1 cellular context compared by ENCODE assay signal in the genomic region with DNA sequence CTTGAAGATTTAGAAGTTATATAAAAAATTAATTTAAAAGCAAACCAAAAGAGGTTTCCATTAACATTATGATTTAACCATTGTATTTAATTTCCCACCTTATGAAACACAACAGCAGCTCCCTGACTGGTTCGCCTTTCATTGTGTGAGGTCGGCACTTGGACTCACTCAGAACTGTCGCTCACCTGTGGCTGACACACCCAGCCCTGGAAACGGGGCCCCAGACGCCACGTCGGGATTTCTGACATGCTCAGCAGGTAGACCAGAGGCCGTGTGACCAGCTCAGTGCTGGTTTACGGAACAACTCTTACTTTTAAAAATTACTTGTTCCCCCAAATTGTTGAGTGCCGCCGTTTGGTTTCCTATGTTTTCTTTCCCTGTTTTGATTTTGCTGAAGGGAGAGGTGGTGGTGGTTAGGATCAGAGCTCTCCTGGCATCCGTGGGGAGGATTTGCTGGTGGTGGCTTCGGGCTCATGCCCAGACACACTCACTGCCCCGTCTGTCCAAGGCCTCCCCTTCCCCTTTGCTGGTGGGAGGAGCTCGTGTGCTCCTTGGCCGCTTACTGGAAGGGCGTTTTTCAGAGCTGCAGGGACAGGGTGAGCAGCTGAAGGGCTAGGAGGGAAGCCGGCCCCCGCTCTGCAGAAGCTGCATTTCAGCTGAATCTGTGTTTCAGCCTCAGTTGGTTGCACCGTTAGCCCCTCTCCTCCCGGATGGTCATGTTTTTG.
TF ChIP-seq lines count a peak whose summit lies in the region.

No MANE protein-coding gene starts in this region.

TF ChIP-seq in HepG2, 621 proteins besides CTCF, POLR2A, EP300 and RAD21 (continued from another document and continues in another):
- TF ChIP-seq, protein P1, sequence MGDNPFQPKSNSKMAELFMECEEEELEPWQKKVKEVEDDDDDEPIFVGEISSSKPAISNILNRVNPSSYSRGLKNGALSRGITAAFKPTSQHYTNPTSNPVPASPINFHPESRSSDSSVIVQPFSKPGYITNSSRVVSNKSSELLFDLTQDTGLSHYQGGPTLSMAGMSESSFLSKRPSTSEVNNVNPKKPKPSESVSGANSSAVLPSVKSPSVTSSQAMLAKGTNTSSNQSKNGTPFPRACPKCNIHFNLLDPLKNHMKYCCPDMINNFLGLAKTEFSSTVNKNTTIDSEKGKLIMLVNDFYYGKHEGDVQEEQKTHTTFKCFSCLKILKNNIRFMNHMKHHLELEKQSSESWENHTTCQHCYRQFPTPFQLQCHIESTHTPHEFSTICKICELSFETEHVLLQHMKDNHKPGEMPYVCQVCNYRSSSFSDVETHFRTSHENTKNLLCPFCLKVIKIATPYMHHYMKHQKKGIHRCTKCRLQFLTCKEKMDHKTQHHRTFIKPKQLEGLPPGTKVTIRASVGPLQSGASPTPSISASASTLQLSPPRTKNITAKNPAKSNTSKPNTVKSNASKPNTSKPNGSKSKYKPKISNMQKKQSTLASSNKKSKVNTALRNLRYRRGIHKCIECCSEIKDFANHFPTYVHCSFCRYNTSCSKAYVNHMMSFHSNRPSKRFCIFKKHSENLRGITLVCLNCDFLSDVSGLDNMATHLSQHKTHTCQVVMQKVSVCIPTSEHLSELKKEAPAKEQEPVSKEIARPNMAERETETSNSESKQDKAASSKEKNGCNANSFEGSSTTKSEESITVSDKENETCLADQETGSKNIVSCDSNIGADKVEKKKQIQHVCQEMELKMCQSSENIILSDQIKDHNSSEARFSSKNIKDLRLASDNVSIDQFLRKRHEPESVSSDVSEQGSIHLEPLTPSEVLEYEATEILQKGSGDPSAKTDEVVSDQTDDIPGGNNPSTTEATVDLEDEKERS (CRISPR knock-in tag; IDR thresholded peaks at IDR 0.05): no peak
- TF ChIP-seq, protein P2, sequence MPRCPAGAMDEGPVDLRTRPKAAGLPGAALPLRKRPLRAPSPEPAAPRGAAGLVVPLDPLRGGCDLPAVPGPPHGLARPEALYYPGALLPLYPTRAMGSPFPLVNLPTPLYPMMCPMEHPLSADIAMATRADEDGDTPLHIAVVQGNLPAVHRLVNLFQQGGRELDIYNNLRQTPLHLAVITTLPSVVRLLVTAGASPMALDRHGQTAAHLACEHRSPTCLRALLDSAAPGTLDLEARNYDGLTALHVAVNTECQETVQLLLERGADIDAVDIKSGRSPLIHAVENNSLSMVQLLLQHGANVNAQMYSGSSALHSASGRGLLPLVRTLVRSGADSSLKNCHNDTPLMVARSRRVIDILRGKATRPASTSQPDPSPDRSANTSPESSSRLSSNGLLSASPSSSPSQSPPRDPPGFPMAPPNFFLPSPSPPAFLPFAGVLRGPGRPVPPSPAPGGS (CRISPR knock-in tag; IDR thresholded peaks at IDR 0.05): no peak
- TF ChIP-seq AKAP8 (CRISPR knock-in tag; IDR thresholded peaks at IDR 0.05) (peak; percentile 82; the same call in 1 of the 2 replicates), ZC3H13 (CRISPR knock-in tag; IDR thresholded peaks at IDR 0.05) (peak; percentile 65), ZNF382 (CRISPR knock-in tag; IDR thresholded peaks at IDR 0.05; ENCODE audit: borderline replicate concordance) (no peak), ZNF747 (CRISPR knock-in tag; IDR thresholded peaks at IDR 0.05; ENCODE audit: borderline replicate concordance) (no peak), KDM1A (CRISPR knock-in tag; IDR thresholded peaks at IDR 0.05) (no peak), KMT2B (CRISPR knock-in tag; IDR thresholded peaks at IDR 0.05) (no peak), SSRP1 (CRISPR knock-in tag; IDR thresholded peaks at IDR 0.05) (peak; percentile 26; the same call in 1 of the 2 replicates), ZSCAN30 (CRISPR knock-in tag; IDR thresholded peaks at IDR 0.05) (no peak), RBM22 (optimal IDR thresholded peaks at IDR 0.05; ENCODE audit: low read length) (peak; percentile 88), NAIF1 (CRISPR knock-in tag; IDR thresholded peaks at IDR 0.05; ENCODE audit: borderline replicate concordance) (no peak), MEF2D (CRISPR knock-in tag; IDR thresholded peaks at IDR 0.05) (no peak), ZNF367 (CRISPR knock-in tag; IDR thresholded peaks at IDR 0.05; ENCODE audit: borderline replicate concordance) (no peak), ZNF24 (IDR thresholded peaks at IDR 0.05) (no peak), REL (CRISPR knock-in tag; conservative IDR thresholded peaks at IDR 0.05) (no peak), AGO2 (optimal IDR thresholded peaks at IDR 0.05; ENCODE audit: low read depth, low read length) (peak; percentile 88), EEA1 (CRISPR knock-in tag; IDR thresholded peaks at IDR 0.05; ENCODE audit: borderline replicate concordance) (no peak), ATF7 (IDR thresholded peaks at IDR 0.05) (no peak), ATF7 (CRISPR knock-in tag; IDR thresholded peaks at IDR 0.05) (no peak), ZFP37 (CRISPR knock-in tag; IDR thresholded peaks at IDR 0.05; ENCODE audit: borderline replicate concordance) (no peak), ZZZ3 (CRISPR knock-in tag; IDR thresholded peaks at IDR 0.05; ENCODE audit: borderline replicate concordance) (no peak), U2AF2 (IDR thresholded peaks at IDR 0.05; ENCODE audit: low read depth, low read length) (no peak), CCDC6 (CRISPR knock-in tag; IDR thresholded peaks at IDR 0.05) (no peak), RAD51 (IDR thresholded peaks at IDR 0.05; ENCODE audit: borderline replicate concordance) (no peak), SALL1 (CRISPR knock-in tag; IDR thresholded peaks at IDR 0.05) (no peak), POLR2G (IDR thresholded peaks at IDR 0.05; ENCODE audit: low read depth, low read length) (peak; percentile 46; the same call in 1 of the 2 replicates), ZNF260 (CRISPR knock-in tag; IDR thresholded peaks at IDR 0.05; ENCODE audit: borderline replicate concordance, low read depth) (no peak), ZNF619 (CRISPR knock-in tag; IDR thresholded peaks at IDR 0.05) (no peak)
- TF ChIP-seq, protein P3, sequence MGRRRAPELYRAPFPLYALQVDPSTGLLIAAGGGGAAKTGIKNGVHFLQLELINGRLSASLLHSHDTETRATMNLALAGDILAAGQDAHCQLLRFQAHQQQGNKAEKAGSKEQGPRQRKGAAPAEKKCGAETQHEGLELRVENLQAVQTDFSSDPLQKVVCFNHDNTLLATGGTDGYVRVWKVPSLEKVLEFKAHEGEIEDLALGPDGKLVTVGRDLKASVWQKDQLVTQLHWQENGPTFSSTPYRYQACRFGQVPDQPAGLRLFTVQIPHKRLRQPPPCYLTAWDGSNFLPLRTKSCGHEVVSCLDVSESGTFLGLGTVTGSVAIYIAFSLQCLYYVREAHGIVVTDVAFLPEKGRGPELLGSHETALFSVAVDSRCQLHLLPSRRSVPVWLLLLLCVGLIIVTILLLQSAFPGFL (CRISPR knock-in tag; IDR thresholded peaks at IDR 0.05): no peak
- TF ChIP-seq, protein P4, sequence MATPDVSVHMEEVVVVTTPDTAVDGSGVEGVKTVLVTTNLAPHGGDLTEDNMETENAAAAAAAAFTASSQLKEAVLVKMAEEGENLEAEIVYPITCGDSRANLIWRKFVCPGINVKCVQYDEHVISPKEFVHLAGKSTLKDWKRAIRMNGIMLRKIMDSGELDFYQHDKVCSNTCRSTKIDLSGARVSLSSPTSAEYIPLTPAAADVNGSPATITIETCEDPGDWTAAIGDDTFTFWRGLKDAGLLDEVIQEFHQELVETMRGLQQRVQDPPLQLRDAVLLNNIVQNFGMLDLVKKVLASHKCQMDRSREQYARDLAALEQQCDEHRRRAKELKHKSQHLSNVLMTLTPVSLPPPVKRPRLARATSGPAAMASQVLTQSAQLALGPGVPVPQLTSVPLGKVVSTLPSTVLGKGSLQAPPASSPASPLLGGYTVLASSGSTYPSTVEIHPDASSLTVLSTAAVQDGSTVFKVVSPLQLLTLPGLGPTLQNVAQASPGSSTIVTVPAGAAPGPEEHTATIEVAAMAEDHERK (CRISPR knock-in tag; IDR thresholded peaks at IDR 0.05; ENCODE audit: low read depth): no peak
- TF ChIP-seq, protein P5, sequence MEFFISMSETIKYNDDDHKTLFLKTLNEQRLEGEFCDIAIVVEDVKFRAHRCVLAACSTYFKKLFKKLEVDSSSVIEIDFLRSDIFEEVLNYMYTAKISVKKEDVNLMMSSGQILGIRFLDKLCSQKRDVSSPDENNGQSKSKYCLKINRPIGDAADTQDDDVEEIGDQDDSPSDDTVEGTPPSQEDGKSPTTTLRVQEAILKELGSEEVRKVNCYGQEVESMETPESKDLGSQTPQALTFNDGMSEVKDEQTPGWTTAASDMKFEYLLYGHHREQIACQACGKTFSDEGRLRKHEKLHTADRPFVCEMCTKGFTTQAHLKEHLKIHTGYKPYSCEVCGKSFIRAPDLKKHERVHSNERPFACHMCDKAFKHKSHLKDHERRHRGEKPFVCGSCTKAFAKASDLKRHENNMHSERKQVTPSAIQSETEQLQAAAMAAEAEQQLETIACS (CRISPR knock-in tag; IDR thresholded peaks at IDR 0.05): no peak
- TF ChIP-seq, protein P6, sequence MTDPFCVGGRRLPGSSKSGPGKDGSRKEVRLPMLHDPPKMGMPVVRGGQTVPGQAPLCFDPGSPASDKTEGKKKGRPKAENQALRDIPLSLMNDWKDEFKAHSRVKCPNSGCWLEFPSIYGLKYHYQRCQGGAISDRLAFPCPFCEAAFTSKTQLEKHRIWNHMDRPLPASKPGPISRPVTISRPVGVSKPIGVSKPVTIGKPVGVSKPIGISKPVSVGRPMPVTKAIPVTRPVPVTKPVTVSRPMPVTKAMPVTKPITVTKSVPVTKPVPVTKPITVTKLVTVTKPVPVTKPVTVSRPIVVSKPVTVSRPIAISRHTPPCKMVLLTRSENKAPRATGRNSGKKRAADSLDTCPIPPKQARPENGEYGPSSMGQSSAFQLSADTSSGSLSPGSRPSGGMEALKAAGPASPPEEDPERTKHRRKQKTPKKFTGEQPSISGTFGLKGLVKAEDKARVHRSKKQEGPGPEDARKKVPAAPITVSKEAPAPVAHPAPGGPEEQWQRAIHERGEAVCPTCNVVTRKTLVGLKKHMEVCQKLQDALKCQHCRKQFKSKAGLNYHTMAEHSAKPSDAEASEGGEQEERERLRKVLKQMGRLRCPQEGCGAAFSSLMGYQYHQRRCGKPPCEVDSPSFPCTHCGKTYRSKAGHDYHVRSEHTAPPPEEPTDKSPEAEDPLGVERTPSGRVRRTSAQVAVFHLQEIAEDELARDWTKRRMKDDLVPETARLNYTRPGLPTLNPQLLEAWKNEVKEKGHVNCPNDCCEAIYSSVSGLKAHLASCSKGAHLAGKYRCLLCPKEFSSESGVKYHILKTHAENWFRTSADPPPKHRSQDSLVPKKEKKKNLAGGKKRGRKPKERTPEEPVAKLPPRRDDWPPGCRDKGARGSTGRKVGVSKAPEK (CRISPR knock-in tag; IDR thresholded peaks at IDR 0.05; ENCODE audit: borderline replicate concordance): no peak
- TF ChIP-seq, protein P7, sequence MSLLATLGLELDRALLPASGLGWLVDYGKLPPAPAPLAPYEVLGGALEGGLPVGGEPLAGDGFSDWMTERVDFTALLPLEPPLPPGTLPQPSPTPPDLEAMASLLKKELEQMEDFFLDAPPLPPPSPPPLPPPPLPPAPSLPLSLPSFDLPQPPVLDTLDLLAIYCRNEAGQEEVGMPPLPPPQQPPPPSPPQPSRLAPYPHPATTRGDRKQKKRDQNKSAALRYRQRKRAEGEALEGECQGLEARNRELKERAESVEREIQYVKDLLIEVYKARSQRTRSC (CRISPR knock-in tag; IDR thresholded peaks at IDR 0.05; ENCODE audit: low read depth): no peak
- TF ChIP-seq, protein P8, sequence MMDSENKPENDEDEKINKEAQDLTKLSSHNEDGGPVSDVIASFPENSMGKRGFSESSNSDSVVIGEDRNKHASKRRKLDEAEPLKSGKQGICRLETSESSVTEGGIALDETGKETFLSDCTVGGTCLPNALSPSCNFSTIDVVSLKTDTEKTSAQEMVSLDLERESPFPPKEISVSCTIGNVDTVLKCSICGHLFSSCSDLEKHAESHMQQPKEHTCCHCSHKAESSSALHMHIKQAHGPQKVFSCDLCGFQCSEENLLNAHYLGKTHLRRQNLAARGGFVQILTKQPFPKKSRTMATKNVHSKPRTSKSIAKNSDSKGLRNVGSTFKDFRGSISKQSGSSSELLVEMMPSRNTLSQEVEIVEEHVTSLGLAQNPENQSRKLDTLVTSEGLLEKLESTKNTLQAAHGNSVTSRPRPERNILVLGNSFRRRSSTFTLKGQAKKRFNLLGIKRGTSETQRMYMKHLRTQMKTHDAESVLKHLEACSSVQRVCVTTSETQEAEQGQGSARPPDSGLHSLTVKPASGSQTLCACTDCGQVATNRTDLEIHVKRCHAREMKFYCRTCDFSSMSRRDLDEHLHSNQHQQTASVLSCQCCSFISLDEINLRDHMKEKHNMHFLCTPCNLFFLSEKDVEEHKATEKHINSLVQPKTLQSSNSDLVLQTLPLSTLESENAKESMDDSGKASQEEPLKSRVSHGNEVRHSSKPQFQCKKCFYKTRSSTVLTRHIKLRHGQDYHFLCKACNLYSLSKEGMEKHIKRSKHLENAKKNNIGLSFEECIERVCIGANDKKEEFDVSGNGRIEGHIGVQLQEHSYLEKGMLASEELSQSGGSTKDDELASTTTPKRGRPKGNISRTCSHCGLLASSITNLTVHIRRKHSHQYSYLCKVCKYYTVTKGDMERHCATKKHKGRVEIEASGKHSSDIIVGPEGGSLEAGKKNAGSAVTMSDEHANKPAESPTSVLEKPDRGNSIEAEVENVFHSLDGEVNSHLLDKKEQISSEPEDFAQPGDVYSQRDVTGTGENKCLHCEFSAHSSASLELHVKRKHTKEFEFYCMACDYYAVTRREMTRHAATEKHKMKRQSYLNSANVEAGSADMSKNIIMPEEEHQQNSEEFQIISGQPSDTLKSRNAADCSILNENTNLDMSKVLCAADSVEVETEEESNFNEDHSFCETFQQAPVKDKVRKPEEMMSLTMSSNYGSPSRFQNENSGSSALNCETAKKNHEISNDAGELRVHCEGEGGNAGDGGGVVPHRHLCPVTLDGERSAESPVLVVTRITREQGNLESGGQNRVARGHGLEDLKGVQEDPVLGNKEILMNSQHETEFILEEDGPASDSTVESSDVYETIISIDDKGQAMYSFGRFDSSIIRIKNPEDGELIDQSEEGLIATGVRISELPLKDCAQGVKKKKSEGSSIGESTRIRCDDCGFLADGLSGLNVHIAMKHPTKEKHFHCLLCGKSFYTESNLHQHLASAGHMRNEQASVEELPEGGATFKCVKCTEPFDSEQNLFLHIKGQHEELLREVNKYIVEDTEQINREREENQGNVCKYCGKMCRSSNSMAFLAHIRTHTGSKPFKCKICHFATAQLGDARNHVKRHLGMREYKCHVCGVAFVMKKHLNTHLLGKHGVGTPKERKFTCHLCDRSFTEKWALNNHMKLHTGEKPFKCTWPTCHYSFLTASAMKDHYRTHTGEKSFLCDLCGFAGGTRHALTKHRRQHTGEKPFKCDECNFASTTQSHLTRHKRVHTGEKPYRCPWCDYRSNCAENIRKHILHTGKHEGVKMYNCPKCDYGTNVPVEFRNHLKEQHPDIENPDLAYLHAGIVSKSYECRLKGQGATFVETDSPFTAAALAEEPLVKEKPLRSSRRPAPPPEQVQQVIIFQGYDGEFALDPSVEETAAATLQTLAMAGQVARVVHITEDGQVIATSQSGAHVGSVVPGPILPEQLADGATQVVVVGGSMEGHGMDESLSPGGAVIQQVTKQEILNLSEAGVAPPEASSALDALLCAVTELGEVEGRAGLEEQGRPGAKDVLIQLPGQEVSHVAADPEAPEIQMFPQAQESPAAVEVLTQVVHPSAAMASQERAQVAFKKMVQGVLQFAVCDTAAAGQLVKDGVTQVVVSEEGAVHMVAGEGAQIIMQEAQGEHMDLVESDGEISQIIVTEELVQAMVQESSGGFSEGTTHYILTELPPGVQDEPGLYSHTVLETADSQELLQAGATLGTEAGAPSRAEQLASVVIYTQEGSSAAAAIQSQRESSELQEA (CRISPR knock-in tag; IDR thresholded peaks at IDR 0.05; ENCODE audit: not compliant biosample characterization): no peak
- TF ChIP-seq, protein P9, sequence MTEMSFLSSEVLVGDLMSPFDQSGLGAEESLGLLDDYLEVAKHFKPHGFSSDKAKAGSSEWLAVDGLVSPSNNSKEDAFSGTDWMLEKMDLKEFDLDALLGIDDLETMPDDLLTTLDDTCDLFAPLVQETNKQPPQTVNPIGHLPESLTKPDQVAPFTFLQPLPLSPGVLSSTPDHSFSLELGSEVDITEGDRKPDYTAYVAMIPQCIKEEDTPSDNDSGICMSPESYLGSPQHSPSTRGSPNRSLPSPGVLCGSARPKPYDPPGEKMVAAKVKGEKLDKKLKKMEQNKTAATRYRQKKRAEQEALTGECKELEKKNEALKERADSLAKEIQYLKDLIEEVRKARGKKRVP (CRISPR knock-in tag; IDR thresholded peaks at IDR 0.05): 0 out of 4 replicates have a peak, but pooled peaks of 1 of the 2 experiments have one; percentile 14
